ENCODE assay signal across 12 cellular contexts in the genomic region with DNA sequence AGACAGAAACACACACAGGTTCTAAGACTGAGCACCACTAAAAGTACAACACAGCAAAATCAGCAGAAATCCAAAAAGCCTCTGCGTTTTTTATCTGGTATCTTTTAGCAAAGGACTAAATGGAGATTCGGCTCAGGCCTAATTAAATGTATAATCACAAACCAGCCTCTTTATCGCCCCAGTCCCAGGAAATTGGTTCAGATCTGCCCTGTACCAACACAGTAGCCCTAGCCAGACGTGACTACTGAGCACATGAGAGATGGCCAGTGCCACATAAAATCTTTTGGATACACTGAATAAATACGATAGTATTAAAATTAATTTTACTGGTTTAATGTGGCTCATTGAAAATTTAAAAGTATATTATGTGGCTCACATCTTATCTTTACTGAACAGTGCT. TPM values are rescaled to one million over a fixed set of nuclear protein-coding genes. Genes with fewer than 3 reads are reported as not detected.
A peak's percentile ranks its signal among the peaks of the same experiment; 100 is the strongest.
DNase-seq lines count a peak whose midpoint lies in the region; ATAC-seq and TF ChIP-seq lines count a peak whose summit lies in the region.
"Had no signal": no experiment of that assay in that cellular context is flagged by ENCODE, and none has a peak within 500 bp of the region (broad histone marks: within the 10 kb centered on the region; RNA-seq: fewer than 3 reads in every experiment).

No MANE protein-coding gene starts in this region.

- in situ Hi-C loops in transverse colon (cut with MboI; ENCODE audit: low pct_ligation_motif_present in 1 of 4, low pct_unique_long_range_greater_than_20kb in 1 of 4, low sequenced_read_pairs in 3 of 4) (no loop called here), G401 (cut with HindIII; ENCODE audit: low sequenced_read_pairs) (no loop called here)

- no peak for TF ChIP-seq EP300 in transverse colon (IDR thresholded peaks at IDR 0.05; ENCODE audit: low read depth)

- no peak overlapping the region for H3K4me3 ChIP-seq in mesenchymal stem cell (ENCODE audit: insufficient read depth in 1 of 2, low read depth in 1 of 2, low read length in 2 of 2)
- H3K4me3 ChIP-seq in transverse colon = no peak overlapping the region
- H3K4me3 ChIP-seq: prostate gland had no signal

- no peak overlapping the region for H2AFZ ChIP-seq in mesenchymal stem cell (ENCODE audit: low read depth, low read length)

- no peak overlapping the region for H3K4ac ChIP-seq in mesenchymal stem cell (ENCODE audit: low read depth in 1 of 2, low read length in 2 of 2)

- no peak overlapping the region for H2BK15ac ChIP-seq in mesenchymal stem cell (ENCODE audit: low read depth, poor library complexity, severe bottlenecking)

- H3K27me3 ChIP-seq in mesenchymal stem cell (ENCODE audit: control insufficient read depth in 1 of 2, insufficient read depth in 1 of 2, low read length in 2 of 2) (no peaks in the 10 kb centered on the region), transverse colon (no peaks in the 10 kb centered on the region)

- H2BK120ac ChIP-seq in mesenchymal stem cell (ENCODE audit: low read depth, low read length) = no peak overlapping the region

- no peak for ATAC-seq in activated T-cell treated with anti-CD3 and anti-CD28 coated beads, Interleukin-2, amount 50 U/mL, for 72 hours (replicated peaks in 1 of 2)
- no peak for ATAC-seq in GM21717 (IDR thresholded peaks at IDR 0.05; ENCODE audit: unreplicated experiment)
- ATAC-seq: left colon had no signal

- peak overlapping the region; percentile 89 for H3K27ac ChIP-seq in mesenchymal stem cell (ENCODE audit: low read length, poor library complexity, severe bottlenecking)
- H3K27ac ChIP-seq in transverse colon = peak overlapping the region; percentile 71 to 85 (median 78)

- peaks cover 34% of the 10 kb centered on the region for H3K4me1 ChIP-seq in mesenchymal stem cell (ENCODE audit: control insufficient read depth, insufficient read depth, low read depth, low read length)
- peaks cover 41 to 87% (median 76%) of the 10 kb centered on the region in 4 donors for H3K4me1 ChIP-seq in transverse colon

- H2BK12ac ChIP-seq in mesenchymal stem cell (ENCODE audit: low read length in 2 of 2) = no peak overlapping the region

- peaks cover 81% of the 10 kb centered on the region for H3K4me1 Mint-ChIP-seq in activated T-cell treated with anti-CD3 and anti-CD28 coated beads, Interleukin-2, amount 50 U/mL, for 72 hours (ENCODE audit: low read depth)
- peaks cover 69% of the 10 kb centered on the region for H3K4me1 Mint-ChIP-seq in activated T-helper 1 cell treated with anti-CD3 and anti-CD28 coated beads, Interleukin-12 subunit alpha, Interleukin-12 subunit beta, Interleukin-2, Interleukin-4 antibody, amounts not matched to agents 30 ng/mL and 10 ng/mL and 1 ng/mL, durations not matched to agents 14 hours and 24 hours and 36 hours (ENCODE audit: low read depth)

- H3K9me3 ChIP-seq in mesenchymal stem cell (ENCODE audit: control insufficient read depth, low read length) (no peaks in the 10 kb centered on the region), transverse colon (no peaks in the 10 kb centered on the region)
- H3K9me3 ChIP-seq: prostate gland had no signal

- H3K27me3 Mint-ChIP-seq in activated T-cell treated with anti-CD3 and anti-CD28 coated beads, Interleukin-2, amount 50 U/mL, for 72 hours (ENCODE audit: low read depth) = no peaks in the 10 kb centered on the region
- H3K27me3 Mint-ChIP-seq in activated T-helper 1 cell treated with anti-CD3 and anti-CD28 coated beads, Interleukin-12 subunit alpha, Interleukin-12 subunit beta, Interleukin-2, Interleukin-4 antibody, amounts not matched to agents 30 ng/mL and 10 ng/mL and 1 ng/mL, durations not matched to agents 14 hours and 24 hours and 36 hours (ENCODE audit: insufficient read depth) = no peaks in the 10 kb centered on the region

- peaks cover 0 to 9% of the 10 kb centered on the region in 2 donors for H3K36me3 Mint-ChIP-seq in activated T-cell treated with anti-CD3 and anti-CD28 coated beads, Interleukin-2, amount 50 U/mL, for 72 hours (ENCODE audit: insufficient read depth in 2 of 2)
- peaks cover 17% of the 10 kb centered on the region for H3K36me3 Mint-ChIP-seq in activated T-helper 1 cell treated with anti-CD3 and anti-CD28 coated beads, Interleukin-12 subunit alpha, Interleukin-12 subunit beta, Interleukin-2, Interleukin-4 antibody, amounts not matched to agents 30 ng/mL and 10 ng/mL and 1 ng/mL, durations not matched to agents 14 hours and 24 hours and 36 hours (ENCODE audit: low read depth)

- peak overlapping the region; percentile 84 for H2BK5ac ChIP-seq in mesenchymal stem cell (ENCODE audit: low read depth, low read length, poor library complexity, severe bottlenecking)

- intact Hi-C loops in activated T-helper 1 cell treated with anti-CD3 and anti-CD28 coated beads, Interleukin-12 subunit alpha, Interleukin-12 subunit beta, Interleukin-2, Interleukin-4 antibody, amounts not matched to agents 30 ng/mL and 10 ng/mL and 1 ng/mL, durations not matched to agents 14 hours and 24 hours and 36 hours (cut with micrococcal nuclease) = no loop called here
- intact Hi-C loops in transverse colon (cut with DNase I; ENCODE audit: low total_unique reads) = loop anchor here (10.0 kb wide), 1 partner anchor 677 kb away; no protein-coding TSS in a partner anchor

- H3K23ac ChIP-seq in mesenchymal stem cell (ENCODE audit: low read length in 2 of 2) = no peak overlapping the region

- no peak for TF ChIP-seq POLR2A in transverse colon (IDR thresholded peaks at IDR 0.05)

- H3K18ac ChIP-seq in mesenchymal stem cell (ENCODE audit: low read depth in 1 of 2, low read length in 2 of 2) = no peak overlapping the region

- no peak for DNase-seq in activated T-cell treated with anti-CD3 and anti-CD28 coated beads, Interleukin-2, amount 50 U/mL, for 72 hours
- DNase-seq in activated T-cell treated with anti-CD3 and anti-CD28 coated beads, Interleukin-2, amount 50 U/mL, for 48 hours = no peak
- no peak for DNase-seq in activated T-helper 1 cell treated with anti-CD3 and anti-CD28 coated beads, Interleukin-12 subunit alpha, Interleukin-12 subunit beta, Interleukin-2, Interleukin-4 antibody, amounts not matched to agents 30 ng/mL and 10 ng/mL and 1 ng/mL, durations not matched to agents 14 hours and 24 hours and 36 hours (ENCODE audit: low spot score)
- DNase-seq in mesenchymal stem cell (no peak), transverse colon (no peak), UCSD-AML1 (lab: John Stamatoyannopoulos, UW; ENCODE audit: unreplicated experiment) (no peak), G401 (ENCODE audit: low spot score) (no peak)
- DNase-seq: foreskin melanocyte, left colon, NCI-H1694 had no signal

- no peak overlapping the region for H3K4me2 ChIP-seq in mesenchymal stem cell (ENCODE audit: low read length, poor library complexity, severe bottlenecking)

- H3K4me3 Mint-ChIP-seq in activated T-cell treated with anti-CD3 and anti-CD28 coated beads, Interleukin-2, amount 50 U/mL, for 72 hours = no peak overlapping the region
- no peak overlapping the region for H3K4me3 Mint-ChIP-seq in activated T-helper 1 cell treated with anti-CD3 and anti-CD28 coated beads, Interleukin-12 subunit alpha, Interleukin-12 subunit beta, Interleukin-2, Interleukin-4 antibody, amounts not matched to agents 30 ng/mL and 10 ng/mL and 1 ng/mL, durations not matched to agents 14 hours and 24 hours and 36 hours

- 100% methylated on average over 4 of the region's 5 CpGs for WGBS in mesenchymal stem cell
- WGBS in transverse colon (ENCODE audit: low coverage in 1 of 2), 2 donors = 93 to 100% methylated on average over 2 to 5 of the region's 5 CpGs

- peak overlapping the region; percentile 89 for H3K9ac ChIP-seq in mesenchymal stem cell (ENCODE audit: low read length)

- H4K91ac ChIP-seq in mesenchymal stem cell (ENCODE audit: low read length) = no peak overlapping the region

- H4K8ac ChIP-seq in mesenchymal stem cell (ENCODE audit: low read length) = no peak overlapping the region

- H3K79me1 ChIP-seq in mesenchymal stem cell (replicated peaks; ENCODE audit: low read length, poor library complexity, severe bottlenecking) = peaks cover 6% of the 10 kb centered on the region

- no peaks in the 10 kb centered on the region for H3K9me3 Mint-ChIP-seq in activated T-cell treated with anti-CD3 and anti-CD28 coated beads, Interleukin-2, amount 50 U/mL, for 72 hours
- H3K9me3 Mint-ChIP-seq in activated T-helper 1 cell treated with anti-CD3 and anti-CD28 coated beads, Interleukin-12 subunit alpha, Interleukin-12 subunit beta, Interleukin-2, Interleukin-4 antibody, amounts not matched to agents 30 ng/mL and 10 ng/mL and 1 ng/mL, durations not matched to agents 14 hours and 24 hours and 36 hours = no peaks in the 10 kb centered on the region

- H3K27ac Mint-ChIP-seq in activated T-cell treated with anti-CD3 and anti-CD28 coated beads, Interleukin-2, amount 50 U/mL, for 72 hours = peak overlapping the region; percentile 61
- H3K27ac Mint-ChIP-seq in activated T-helper 1 cell treated with anti-CD3 and anti-CD28 coated beads, Interleukin-12 subunit alpha, Interleukin-12 subunit beta, Interleukin-2, Interleukin-4 antibody, amounts not matched to agents 30 ng/mL and 10 ng/mL and 1 ng/mL, durations not matched to agents 14 hours and 24 hours and 36 hours = peak overlapping the region; percentile 45

- TF ChIP-seq CTCF in transverse colon (IDR thresholded peaks at IDR 0.05) = no peak

- peaks cover 10 to 16% of the 10 kb centered on the region in 2 experiments for H3K36me3 ChIP-seq in mesenchymal stem cell (ENCODE audit: control insufficient read depth in 1 of 2, insufficient read depth in 2 of 2, low read depth in 1 of 2, low read length in 2 of 2)
- H3K36me3 ChIP-seq in transverse colon = peaks cover 0 to 5% (median 0%) of the 10 kb centered on the region in 4 donors
- H3K36me3 ChIP-seq: prostate gland had no signal

- H3K14ac ChIP-seq in mesenchymal stem cell (ENCODE audit: low read length in 2 of 2) = no peak overlapping the region

- H2AK5ac ChIP-seq in mesenchymal stem cell (ENCODE audit: low read length, severe bottlenecking) = peak overlapping the region; percentile 94

RNA-seq across cellular contexts. Expression of gene TBC1D2B, which starts 19.7 kb away (rescaled TPM):
- total RNA-seq in activated T-cell treated with anti-CD3 and anti-CD28 coated beads, Interleukin-2, amount 50 U/mL, for 72 hours = 10 to 100 TPM; 67.8 to 75.0 TPM
- 60.8 and 64.7 TPM in 2 replicates for total RNA-seq in activated T-helper 1 cell treated with anti-CD3 and anti-CD28 coated beads, Interleukin-12 subunit alpha, Interleukin-12 subunit beta, Interleukin-2, Interleukin-4 antibody, amounts not matched to agents 30 ng/mL and 10 ng/mL and 1 ng/mL, durations not matched to agents 14 hours and 24 hours and 36 hours
- 43.1 TPM for polyA plus RNA-seq in mesenchymal stem cell (2013, experiment 1 of 2)
- 41.2 TPM for polyA plus RNA-seq in mesenchymal stem cell (2013, experiment 2 of 2)
- 10 to 100 TPM; 40.4 to 62.6 (median 53.8) TPM for total RNA-seq in transverse colon
- total RNA-seq in G401 (2014; rRNA removed; shearing (Covaris generic)) = 9.7 and 13.9 TPM in 2 replicates

RNA-seq across cellular contexts. Expression of gene SH2D7, which starts 34.6 kb away (rescaled TPM):
- total RNA-seq in activated T-cell treated with anti-CD3 and anti-CD28 coated beads, Interleukin-2, amount 50 U/mL, for 72 hours = not detected
- not detected in 2 replicates for total RNA-seq in activated T-helper 1 cell treated with anti-CD3 and anti-CD28 coated beads, Interleukin-12 subunit alpha, Interleukin-12 subunit beta, Interleukin-2, Interleukin-4 antibody, amounts not matched to agents 30 ng/mL and 10 ng/mL and 1 ng/mL, durations not matched to agents 14 hours and 24 hours and 36 hours
- polyA plus RNA-seq in mesenchymal stem cell (2013, experiment 1 of 2) = 0.01 TPM
- polyA plus RNA-seq in mesenchymal stem cell (2013, experiment 2 of 2) = 0.01 TPM
- total RNA-seq in transverse colon = 1 to 10 TPM in 3 of 4 donors, not detected in 1; 6.0 to 9.7 (median 9.3) TPM
- not detected in 2 replicates for total RNA-seq in G401 (2014; rRNA removed; shearing (Covaris generic))
